ENCODE assay signal across 7 cellular contexts in the genomic region with DNA sequence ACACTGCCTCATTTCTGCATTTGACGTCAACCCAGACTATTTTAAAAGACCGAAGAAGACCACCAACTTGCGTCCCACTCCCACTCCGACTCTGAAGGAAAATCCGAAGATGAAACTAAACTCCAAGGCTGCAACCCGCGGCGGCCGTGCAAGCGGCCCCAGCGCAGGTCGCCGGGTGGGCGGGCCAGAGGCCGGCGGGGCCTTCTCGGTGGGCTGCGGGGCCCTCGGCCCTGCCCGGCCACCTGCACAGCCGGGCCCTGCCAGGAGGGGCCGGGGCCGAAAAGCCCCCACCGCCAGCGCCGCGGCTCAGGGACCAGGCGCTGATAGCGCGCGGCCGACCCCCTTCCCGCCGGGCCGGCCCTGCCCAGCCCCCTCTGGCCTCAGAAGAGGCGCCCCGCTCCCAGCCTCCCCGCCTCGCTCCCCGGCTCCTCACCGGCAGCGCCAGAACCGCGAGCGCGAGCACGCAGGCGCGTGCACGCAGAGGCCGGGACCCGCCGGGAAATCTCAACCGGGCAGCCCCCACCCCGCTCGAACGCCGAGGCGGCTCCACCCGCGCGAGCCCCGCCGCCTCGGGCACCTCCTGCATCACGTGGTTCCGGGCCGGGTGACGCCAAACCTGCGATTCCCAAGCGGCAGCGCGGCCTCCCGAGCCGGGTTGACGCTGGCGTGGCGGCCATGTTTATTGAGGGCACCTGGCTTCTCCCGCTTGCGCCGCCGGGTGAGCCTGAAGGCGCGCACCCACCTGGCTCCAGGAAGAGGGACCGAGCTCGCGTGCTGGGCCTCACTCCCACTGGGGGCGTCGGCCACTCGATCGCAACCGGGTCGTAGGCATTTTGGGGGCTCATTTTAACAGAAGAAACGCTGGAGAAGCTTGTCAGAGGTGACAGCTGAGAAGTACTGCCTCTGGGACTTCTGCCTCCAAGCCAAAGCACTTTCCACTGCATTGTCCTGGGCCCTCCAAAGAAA.
DNase-seq lines count a peak whose midpoint lies in the region; ATAC-seq and TF ChIP-seq lines count a peak whose summit lies in the region.

A gene (minus strand): TSS at position 589 of the 966 bp plus-strand sequence. CDS start 1,170 bp downstream, outside the sequence.

- DNase-seq in NCI-H2029 (lab: John Stamatoyannopoulos, UW) (peak; percentile 90), T-helper 9 cell (peak; percentile 96), astrocyte of the hippocampus (ENCODE audit: low read depth, low spot score) (peak; percentile 97), hippocampal formation (lab: John Stamatoyannopoulos, UW) (peak; percentile 97), retinal pigment epithelial cell (ENCODE audit: low read depth) (peak; percentile 78)

- H3K4me3 ChIP-seq in retinal pigment epithelial cell (ENCODE audit: low read length): peak within 1 kb of the TSS; percentile 74

- ATAC-seq in GM18508 (IDR thresholded peaks at IDR 0.05; ENCODE audit: insufficient read depth, unreplicated experiment): peak; percentile 63
- ATAC-seq in HG02981 (IDR thresholded peaks at IDR 0.05; ENCODE audit: unreplicated experiment): peak; percentile 87

- peak; percentile 9 for TF ChIP-seq CTCF in retinal pigment epithelial cell (conservative IDR thresholded peaks at IDR 0.05; ENCODE audit: low read depth, low read length)

Comparison
In these comparisons a context has a peak if more than half of its experiments do, and no peak if none do; other contexts are left out.
1. Peak in every context shown above with its lines: DNase-seq, ATAC-seq and H3K4me3 ChIP-seq.